Comparison of ENCODE assay signal across 1 cellular context in the genomic region with DNA sequence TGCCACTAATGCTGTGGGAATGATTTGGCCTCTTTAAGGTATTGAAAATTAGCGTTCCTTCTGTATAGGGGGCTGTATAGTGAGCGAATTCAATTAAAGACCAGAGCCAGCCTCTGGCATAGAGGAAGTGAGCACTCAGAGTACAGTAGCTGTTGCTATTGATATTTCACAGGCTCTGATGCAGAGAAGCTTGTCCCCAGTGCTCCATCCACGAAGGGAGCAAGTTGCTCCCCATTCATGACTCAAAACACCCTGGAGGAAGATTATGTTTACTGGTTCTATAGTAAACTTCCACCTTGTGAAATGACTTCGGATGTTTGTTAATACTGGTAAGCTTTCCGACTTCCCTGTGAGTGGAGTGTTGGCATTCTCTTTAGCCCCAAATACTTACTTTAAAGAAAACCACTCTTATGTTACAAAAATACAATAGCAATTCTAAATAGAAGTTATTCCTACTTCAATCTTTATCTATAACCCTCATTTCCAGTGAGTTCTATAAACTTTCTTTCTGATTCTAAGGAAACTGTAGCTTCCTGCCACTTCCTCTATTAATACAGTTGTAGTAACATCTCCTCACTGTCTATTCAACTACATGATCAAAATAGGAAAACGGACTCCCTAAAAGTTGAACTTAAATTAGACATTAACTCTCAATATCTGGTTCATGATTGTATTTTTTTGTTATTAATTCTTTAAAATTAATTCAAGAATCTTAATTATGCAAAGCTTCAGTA.
TF ChIP-seq lines count a peak whose summit lies in the region.

No MANE protein-coding gene starts in this region.

TF ChIP-seq in K562, 482 proteins besides CTCF, POLR2A, EP300 and RAD21 (continued from another document):
- TF ChIP-seq, protein P1, sequence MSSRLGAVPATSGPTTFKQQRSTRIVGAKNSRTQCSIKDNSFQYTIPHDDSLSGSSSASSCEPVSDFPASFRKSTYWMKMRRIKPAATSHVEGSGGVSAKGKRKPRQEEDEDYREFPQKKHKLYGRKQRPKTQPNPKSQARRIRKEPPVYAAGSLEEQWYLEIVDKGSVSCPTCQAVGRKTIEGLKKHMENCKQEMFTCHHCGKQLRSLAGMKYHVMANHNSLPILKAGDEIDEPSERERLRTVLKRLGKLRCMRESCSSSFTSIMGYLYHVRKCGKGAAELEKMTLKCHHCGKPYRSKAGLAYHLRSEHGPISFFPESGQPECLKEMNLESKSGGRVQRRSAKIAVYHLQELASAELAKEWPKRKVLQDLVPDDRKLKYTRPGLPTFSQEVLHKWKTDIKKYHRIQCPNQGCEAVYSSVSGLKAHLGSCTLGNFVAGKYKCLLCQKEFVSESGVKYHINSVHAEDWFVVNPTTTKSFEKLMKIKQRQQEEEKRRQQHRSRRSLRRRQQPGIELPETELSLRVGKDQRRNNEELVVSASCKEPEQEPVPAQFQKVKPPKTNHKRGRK (tag; IDR thresholded peaks at IDR 0.05), result no peak
- TF ChIP-seq ZKSCAN8 (CRISPR knock-in tag; IDR thresholded peaks at IDR 0.05), result no peak
- TF ChIP-seq, protein P2, sequence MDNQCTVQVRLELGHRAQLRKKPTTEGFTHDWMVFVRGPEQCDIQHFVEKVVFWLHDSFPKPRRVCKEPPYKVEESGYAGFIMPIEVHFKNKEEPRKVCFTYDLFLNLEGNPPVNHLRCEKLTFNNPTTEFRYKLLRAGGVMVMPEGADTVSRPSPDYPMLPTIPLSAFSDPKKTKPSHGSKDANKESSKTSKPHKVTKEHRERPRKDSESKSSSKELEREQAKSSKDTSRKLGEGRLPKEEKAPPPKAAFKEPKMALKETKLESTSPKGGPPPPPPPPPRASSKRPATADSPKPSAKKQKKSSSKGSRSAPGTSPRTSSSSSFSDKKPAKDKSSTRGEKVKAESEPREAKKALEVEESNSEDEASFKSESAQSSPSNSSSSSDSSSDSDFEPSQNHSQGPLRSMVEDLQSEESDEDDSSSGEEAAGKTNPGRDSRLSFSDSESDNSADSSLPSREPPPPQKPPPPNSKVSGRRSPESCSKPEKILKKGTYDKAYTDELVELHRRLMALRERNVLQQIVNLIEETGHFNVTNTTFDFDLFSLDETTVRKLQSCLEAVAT (IDR thresholded peaks at IDR 0.05), result no peak
- TF ChIP-seq GATA2 (CRISPR knock-in tag; IDR thresholded peaks at IDR 0.05), result no peak
- TF ChIP-seq MECOM (CRISPR knock-in tag; IDR thresholded peaks at IDR 0.05), result no peak
